In the genomic region with DNA sequence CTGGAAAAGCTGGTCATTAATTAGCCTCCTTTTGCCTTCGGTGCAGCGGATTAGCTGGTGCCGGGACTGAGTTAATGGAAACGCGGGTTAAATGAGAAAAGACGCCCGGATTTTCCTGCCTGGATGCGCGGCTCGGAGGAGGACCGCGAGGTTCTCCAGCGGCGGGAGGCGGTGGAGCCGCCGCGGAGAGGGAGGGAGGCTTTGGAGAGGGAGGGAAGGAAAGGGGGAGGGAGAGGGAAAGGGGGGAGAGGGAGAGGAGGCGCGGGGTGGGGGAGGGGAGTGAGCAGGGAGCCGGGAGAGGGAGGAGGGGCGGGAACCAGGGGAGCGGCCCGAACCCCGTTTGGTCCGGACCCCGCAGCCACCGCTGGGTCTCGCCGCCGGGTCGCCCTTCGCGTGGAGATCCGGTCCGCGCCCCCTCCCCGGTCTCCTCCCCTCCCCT, we compare ENCODE assay signal across 13 cellular contexts.
A peak's percentile ranks its signal among the peaks of the same experiment; 100 is the strongest.
DNase-seq lines count a peak whose midpoint lies in the region; ATAC-seq, FAIRE-seq and TF ChIP-seq lines count a peak whose summit lies in the region.
"Had no signal": no experiment of that assay in that cellular context is flagged by ENCODE, and none has a peak within 500 bp of the region (broad histone marks: within the 10 kb centered on the region; RNA-seq: fewer than 3 reads in every experiment).

No MANE protein-coding gene starts in this region.

- no peaks in the 10 kb centered on the region for H3K4me1 Mint-ChIP-seq in MCF 10A (ENCODE audit: insufficient read depth, unreplicated experiment)

- H3K79me1 ChIP-seq in mesenchymal stem cell (replicated peaks; ENCODE audit: low read length, poor library complexity, severe bottlenecking): no peaks in the 10 kb centered on the region

- H3K9ac ChIP-seq in K562 (ENCODE audit: insufficient read depth in 1 of 2, low read depth in 2 of 2, low read length in 2 of 2): no peak overlapping the region
- H3K9ac ChIP-seq in mesenchymal stem cell (ENCODE audit: low read length): no peak overlapping the region
- H3K9ac ChIP-seq: BLaER1 treated with 17β-estradiol and CSF1 and Interleukin-3, amounts not matched to agents 10 nM and 100 nM had no signal

- H3K27ac ChIP-seq in breast epithelium: no peak overlapping the region
- no peak overlapping the region for H3K27ac ChIP-seq in K562 (ENCODE audit: extremely low read depth, low read depth, low read length)
- no peak overlapping the region for H3K27ac ChIP-seq in stomach
- H3K27ac ChIP-seq in mesenchymal stem cell (ENCODE audit: low read length, poor library complexity, severe bottlenecking): no peak overlapping the region
- H3K27ac ChIP-seq: BLaER1 treated with 17β-estradiol and CSF1 and Interleukin-3, amounts not matched to agents 10 nM and 100 nM had no signal

- TF ChIP-seq POLR2A in breast epithelium (IDR thresholded peaks at IDR 0.05) (no peak), K562 (conservative IDR thresholded peaks at IDR 0.05) (no peak), stomach (IDR thresholded peaks at IDR 0.05) (no peak)

- peaks cover 9% of the 10 kb centered on the region; the same call in 1 of the 2 replicates for H4K20me1 ChIP-seq in K562 (replicated peaks; ENCODE audit: control insufficient read depth, insufficient read depth, low read length)

- no peak overlapping the region for H2BK15ac ChIP-seq in mesenchymal stem cell (ENCODE audit: low read depth, poor library complexity, severe bottlenecking)

- intact Hi-C loops in breast epithelium (cut with DNase I; ENCODE audit: low total_unique reads): no loop called here
- intact Hi-C loops in MCF 10A (cut with micrococcal nuclease): no loop called here
- intact Hi-C loops in K562 (cut with micrococcal nuclease): no loop called here
- intact Hi-C loops in stomach (cut with DNase I; ENCODE audit: low total_unique reads): no loop called here

- H3K9me3 ChIP-seq in breast epithelium (no peaks in the 10 kb centered on the region), K562 (replicated peaks; ENCODE audit: control insufficient read depth, insufficient read depth, low read depth, low read length) (no peaks in the 10 kb centered on the region), stomach (no peaks in the 10 kb centered on the region), mesenchymal stem cell (ENCODE audit: control insufficient read depth, low read length) (no peaks in the 10 kb centered on the region)
- H3K9me3 ChIP-seq: BLaER1 treated with 17β-estradiol and CSF1 and Interleukin-3, amounts not matched to agents 10 nM and 100 nM had no signal

- no peak for TF ChIP-seq CTCF in breast epithelium (IDR thresholded peaks at IDR 0.05)
- no peak for TF ChIP-seq CTCF in MCF 10A (IDR thresholded peaks at IDR 0.05; ENCODE audit: unreplicated experiment)
- TF ChIP-seq CTCF in K562 (IDR thresholded peaks at IDR 0.05 in 2 of 3, conservative IDR thresholded peaks at IDR 0.05 in 1 of 3; ENCODE audit: insufficient read depth in 2 of 3, low read depth in 1 of 3, low read length in 3 of 3): no peak
- TF ChIP-seq CTCF in stomach (IDR thresholded peaks at IDR 0.05): no peak

- TF ChIP-seq RAD21 in K562 (CRISPR knock-in tag; conservative IDR thresholded peaks at IDR 0.05 in 1 of 2, IDR thresholded peaks at IDR 0.05 in 1 of 2): no peak

- TF ChIP-seq EP300 in K562 (IDR thresholded peaks at IDR 0.05; ENCODE audit: low read length) (no peak), stomach (IDR thresholded peaks at IDR 0.05) (no peak)

- no peak overlapping the region for H3K14ac ChIP-seq in mesenchymal stem cell (ENCODE audit: low read length in 2 of 2)

- H2AFZ ChIP-seq in K562 (ENCODE audit: low read depth, low read length) (no peak overlapping the region), mesenchymal stem cell (ENCODE audit: low read depth, low read length) (no peak overlapping the region)

- H3K27ac Mint-ChIP-seq in MCF 10A (ENCODE audit: low read depth, unreplicated experiment): no peak overlapping the region

- DNase-seq in breast epithelium (ENCODE audit: low spot score in 2 of 2) (no peak), MCF 10A (ENCODE audit: unreplicated experiment) (no peak), K562 (ENCODE audit: extremely low read depth in 1 of 4, low spot score in 3 of 4) (no peak), left kidney (ENCODE audit: low read depth, low spot score) (peak; percentile 65), stomach (peak; percentile 18), mesenchymal stem cell (no peak)
- no peak for DNase-seq in stimulated activated naive CD4-positive, alpha-beta T cell (lab: John Stamatoyannopoulos, UW)
- DNase-seq: NCI-H2081 treated with DMSO at 0.1 percent for 48 hours, SW 1271 had no signal

- no peak for FAIRE-seq in K562 (lab: Jason Lieb, UNC)
- FAIRE-seq: G401.6, GM18507 had no signal

- H2BK12ac ChIP-seq in mesenchymal stem cell (ENCODE audit: low read length in 2 of 2): no peak overlapping the region

- no peak overlapping the region for H3K4ac ChIP-seq in mesenchymal stem cell (ENCODE audit: low read depth in 1 of 2, low read length in 2 of 2)

- in situ Hi-C loops in K562 (cut with MboI): no loop called here

- H3K36me3 Mint-ChIP-seq in MCF 10A (ENCODE audit: insufficient read depth, unreplicated experiment): no peaks in the 10 kb centered on the region

- CTCF ChIA-PET in MCF 10A (lab: Yijun Ruan, JAX) (interaction anchor here (0.6 kb wide), 1 partner anchor 761 kb away, joined by 4 read pairs; no protein-coding TSS in a partner anchor), K562 (lab: Yijun Ruan, JAX; ENCODE audit: low intra/inter-chr PET ratio) (no interaction called here)

- 15% methylated on average over 16 of the region's 38 CpGs for WGBS in K562 (ENCODE audit: insufficient coverage, low coverage, missing lambda C conversion rate)
- WGBS in stomach, 5 donors: 4 to 14% (median 9%) methylated on average over 17 to 37 of the region's 38 CpGs
- 3% methylated on average over 18 of the region's 38 CpGs for WGBS in mesenchymal stem cell

- POLR2A ChIA-PET in MCF 10A (lab: Yijun Ruan, JAX) (interaction anchor here (0.7 kb wide), 1 partner anchor 40 kb away, joined by 3 read pairs; no protein-coding TSS in a partner anchor), K562 (lab: Yijun Ruan, JAX) (no interaction called here)

- no peaks in the 10 kb centered on the region for H3K79me2 ChIP-seq in K562 (ENCODE audit: control insufficient read depth, insufficient read depth, low read length)

- H3K23ac ChIP-seq in mesenchymal stem cell (ENCODE audit: low read length in 2 of 2): no peak overlapping the region

- H3K27me3 ChIP-seq in breast epithelium: peaks cover 7 to 74% of the 10 kb centered on the region in 2 donors
- H3K27me3 ChIP-seq in K562 (ENCODE audit: control insufficient read depth in 2 of 2, insufficient read depth in 2 of 2, low read length in 2 of 2): peaks cover 49 to 68% of the 10 kb centered on the region in 2 experiments
- peaks cover 26 to 92% (median 51%) of the 10 kb centered on the region in 3 donors for H3K27me3 ChIP-seq in stomach
- H3K27me3 ChIP-seq in mesenchymal stem cell (ENCODE audit: control insufficient read depth in 1 of 2, insufficient read depth in 1 of 2, low read length in 2 of 2): peaks cover 76 to 85% of the 10 kb centered on the region in 2 experiments

- H3K9me3 Mint-ChIP-seq in MCF 10A (ENCODE audit: unreplicated experiment): no peaks in the 10 kb centered on the region

- no peak overlapping the region for H3K18ac ChIP-seq in mesenchymal stem cell (ENCODE audit: low read depth in 1 of 2, low read length in 2 of 2)

- no TSS peak for BruUV-seq in MCF 10A (replicated peaks; lab: Mats Ljungman, UMichigan)
- no TSS peak for BruUV-seq in K562 (replicated peaks; lab: Mats Ljungman, UMichigan)

- H3K4me2 ChIP-seq in K562 (ENCODE audit: insufficient read depth, low read length): no peak overlapping the region
- no peak overlapping the region for H3K4me2 ChIP-seq in mesenchymal stem cell (ENCODE audit: low read length, poor library complexity, severe bottlenecking)

- H2AK5ac ChIP-seq in mesenchymal stem cell (ENCODE audit: low read length, severe bottlenecking): no peak overlapping the region

- H3K4me3 ChIP-seq in breast epithelium: peak overlapping the region in 2 of 3 donors; percentile 38 to 58
- no peak overlapping the region for H3K4me3 ChIP-seq in K562
- H3K4me3 ChIP-seq in stomach: peak overlapping the region; percentile 26 to 42 (median 32)
- no peak overlapping the region for H3K4me3 ChIP-seq in mesenchymal stem cell (ENCODE audit: insufficient read depth in 1 of 2, low read depth in 1 of 2, low read length in 2 of 2)

- H2BK5ac ChIP-seq in mesenchymal stem cell (ENCODE audit: low read depth, low read length, poor library complexity, severe bottlenecking): no peak overlapping the region

- H4K91ac ChIP-seq in mesenchymal stem cell (ENCODE audit: low read length): no peak overlapping the region

- ATAC-seq in K562 (no peak), GM19023 (IDR thresholded peaks at IDR 0.05; ENCODE audit: unreplicated experiment) (no peak)

- H3K4me3 Mint-ChIP-seq in MCF 10A (ENCODE audit: unreplicated experiment): no peak overlapping the region

- no peaks in the 10 kb centered on the region for H3K9me1 ChIP-seq in K562 (ENCODE audit: control insufficient read depth, insufficient read depth, low read length)

- H2BK120ac ChIP-seq in mesenchymal stem cell (ENCODE audit: low read depth, low read length): no peak overlapping the region

- H3K36me3 ChIP-seq in breast epithelium (no peaks in the 10 kb centered on the region), K562 (ENCODE audit: control insufficient read depth, insufficient read depth, low read length) (no peaks in the 10 kb centered on the region), stomach (peaks cover 0 to 10% (median 0%) of the 10 kb centered on the region in 4 donors), mesenchymal stem cell (ENCODE audit: control insufficient read depth in 1 of 2, insufficient read depth in 2 of 2, low read depth in 1 of 2, low read length in 2 of 2) (peaks cover 0 to 5% of the 10 kb centered on the region in 2 experiments)
- H3K36me3 ChIP-seq: BLaER1 treated with 17β-estradiol and CSF1 and Interleukin-3, amounts not matched to agents 10 nM and 100 nM had no signal

- H3K4me1 ChIP-seq in breast epithelium (no peaks in the 10 kb centered on the region), K562 (replicated peaks in 1 of 2; ENCODE audit: control insufficient read depth in 2 of 2, insufficient read depth in 2 of 2, low read length in 2 of 2) (peaks cover 0 to 4% of the 10 kb centered on the region in 2 experiments; a peak in 1 of 5 replicates), stomach (peaks cover 20 to 37% (median 32%) of the 10 kb centered on the region in 4 donors), mesenchymal stem cell (ENCODE audit: control insufficient read depth, insufficient read depth, low read depth, low read length) (peaks cover 10% of the 10 kb centered on the region)

- H3K27me3 Mint-ChIP-seq in MCF 10A (ENCODE audit: insufficient read depth, unreplicated experiment): peaks cover 44% of the 10 kb centered on the region

- H4K8ac ChIP-seq in mesenchymal stem cell (ENCODE audit: low read length): no peak overlapping the region

TF ChIP-seq in K562, 482 proteins besides CTCF, POLR2A, EP300 and RAD21:
- TF ChIP-seq PCBP1 (IDR thresholded peaks at IDR 0.05; ENCODE audit: low read depth, low read length, poor library complexity, severe bottlenecking): peak; percentile 77
- TF ChIP-seq NRF1 (conservative IDR thresholded peaks at IDR 0.05 in 1 of 2, IDR thresholded peaks at IDR 0.05 in 1 of 2): no peak

Comparison
In these comparisons a context has a peak if more than half of its experiments do, and no peak if none do; other contexts are left out.
1. DNase-seq: peak in left kidney (single experiment) and stomach (single experiment); none in breast epithelium (0 of 2), MCF 10A (single experiment), K562 (0 of 4), stimulated activated naive CD4-positive, alpha-beta T cell (0 of 6) and mesenchymal stem cell (single experiment).
2. H3K4me3 ChIP-seq: peak in breast epithelium (2 of 3) and stomach (4 of 4); none in K562 (single experiment) and mesenchymal stem cell (0 of 2).